In genomic region chr7:11427686-11428273, GRCh38 we compare ENCODE assay signal across 8 cellular contexts.
DNase-seq lines count a peak whose midpoint lies in the region; ATAC-seq and TF ChIP-seq lines count a peak whose summit lies in the region.

No MANE protein-coding gene starts in this region.

- peaks cover 2% of the 10 kb centered on the region for H3K27me3 Mint-ChIP-seq in neural progenitor cell (ENCODE audit: insufficient read depth, low read depth)

- BruUV-seq in Panc1 (replicated peaks; lab: Mats Ljungman, UMichigan): no TSS peak

- no peaks in the 10 kb centered on the region for H4K20me1 ChIP-seq in neural progenitor cell (ENCODE audit: low read depth)

- H3K27me3 ChIP-seq in Panc1 (ENCODE audit: control insufficient read depth, insufficient read depth, low read length): no peaks in the 10 kb centered on the region
- H3K27me3 ChIP-seq in neural progenitor cell: no peaks in the 10 kb centered on the region

- H3K9ac ChIP-seq in neural progenitor cell: no peak overlapping the region

- peak; percentile 71 for ATAC-seq in GM19328 (IDR thresholded peaks at IDR 0.05; ENCODE audit: unreplicated experiment)
- peak; percentile 92 for ATAC-seq in Panc1

- H3K36me3 ChIP-seq in Panc1 (ENCODE audit: control insufficient read depth, insufficient read depth, low read length) (no peaks in the 10 kb centered on the region), neural progenitor cell (no peaks in the 10 kb centered on the region)

- H2AFZ ChIP-seq in neural progenitor cell (replicated peaks): no peak overlapping the region

- H3K4me3 Mint-ChIP-seq in neural progenitor cell: no peak overlapping the region

- POLR2A ChIA-PET in Panc1 (lab: Charles Lee): no interaction called here

- no peaks in the 10 kb centered on the region for H3K79me2 ChIP-seq in neural progenitor cell (ENCODE audit: low read depth)

- H3F3A ChIP-seq in neural progenitor cell (ENCODE audit: low read depth): no peaks in the 10 kb centered on the region

- H3K4me1 Mint-ChIP-seq in neural progenitor cell: no peaks in the 10 kb centered on the region

- intact Hi-C loops in Panc1 (cut with micrococcal nuclease; ENCODE audit: unreplicated experiment) (loop anchor here (2.0 to 5.0 kb wide), 3 partner anchors 405 to 1063 kb away; partner anchors contain the start of gene THSD7A), posterior cingulate gyrus (cut with DNase I) (loop anchor here (2.0 to 5.0 kb wide), 2 partner anchors 895 to 1065 kb away; no protein-coding TSS in a partner anchor)

- no peaks in the 10 kb centered on the region for H3K9me3 Mint-ChIP-seq in neural progenitor cell

- peak; percentile 1 for DNase-seq in CMK (ENCODE audit: low read depth)
- peak; percentile 68 for DNase-seq in KBM-7
- peak; percentile 59 for DNase-seq in Panc1 (ENCODE audit: low read depth, low spot score)
- DNase-seq in epidermal melanocyte (ENCODE audit: insufficient read length, low spot score): peak; percentile 55
- DNase-seq in neural progenitor cell (ENCODE audit: low spot score): peak; percentile 68
- DNase-seq in activated CD8-positive, alpha-beta memory T cell treated with anti-CD3 and anti-CD28 coated beads, Interleukin-2, amount 50 U/mL, for 4 hours: no peak
- DNase-seq in posterior cingulate gyrus: no peak

- in situ Hi-C loops in KBM-7 (cut with MboI; ENCODE audit: low pct_unique_long_range_greater_than_20kb, low sequenced_read_pairs) (no loop called here), Panc1 (cut with HindIII; ENCODE audit: low pct_unique_long_range_greater_than_20kb, low sequenced_read_pairs) (no loop called here)

- TF ChIP-seq CTCF in Panc1 (IDR thresholded peaks at IDR 0.05) (peak; percentile 82; the same call in 1 of the 2 replicates), neural progenitor cell (IDR thresholded peaks at IDR 0.05) (peak; percentile 87)

- H3K27ac ChIP-seq in Panc1 (ENCODE audit: low read length) (peak overlapping the region; percentile 44; the same call in 1 of the 2 replicates), neural progenitor cell (no peak overlapping the region)

- H3K9me3 ChIP-seq in Panc1 (ENCODE audit: control insufficient read depth, insufficient read depth, low read depth, low read length) (no peaks in the 10 kb centered on the region), neural progenitor cell (ENCODE audit: low read depth) (no peaks in the 10 kb centered on the region)

- H3K4me1 ChIP-seq in Panc1 (ENCODE audit: control insufficient read depth, insufficient read depth, low read length) (peaks cover 11% of the 10 kb centered on the region; the same call in 1 of the 2 replicates), neural progenitor cell (no peaks in the 10 kb centered on the region)

- H3K36me3 Mint-ChIP-seq in neural progenitor cell: no peaks in the 10 kb centered on the region

- CTCF ChIA-PET in Panc1 (lab: Charles Lee): interaction anchor here (0.6 kb wide), 1 partner anchor 23 kb away, joined by 3 read pairs; no protein-coding TSS in a partner anchor

- no peak overlapping the region for H3K27ac Mint-ChIP-seq in neural progenitor cell

- no peak overlapping the region for H3K4me2 ChIP-seq in neural progenitor cell

- H3K4me3 ChIP-seq in Panc1 (ENCODE audit: low read depth in 2 of 2, low read length in 2 of 2): no peak overlapping the region
- no peak overlapping the region for H3K4me3 ChIP-seq in neural progenitor cell

Comparison
In these comparisons a context has a peak if more than half of its experiments do, and no peak if none do; other contexts are left out.
1. DNase-seq: peak in CMK (single experiment), KBM-7 (single experiment), Panc1 (single experiment), epidermal melanocyte (single experiment) and neural progenitor cell (single experiment); none in activated CD8-positive, alpha-beta memory T cell treated with anti-CD3 and anti-CD28 coated beads, Interleukin-2, amount 50 U/mL, for 4 hours (single experiment) and posterior cingulate gyrus (0 of 10).